In the genomic region with DNA sequence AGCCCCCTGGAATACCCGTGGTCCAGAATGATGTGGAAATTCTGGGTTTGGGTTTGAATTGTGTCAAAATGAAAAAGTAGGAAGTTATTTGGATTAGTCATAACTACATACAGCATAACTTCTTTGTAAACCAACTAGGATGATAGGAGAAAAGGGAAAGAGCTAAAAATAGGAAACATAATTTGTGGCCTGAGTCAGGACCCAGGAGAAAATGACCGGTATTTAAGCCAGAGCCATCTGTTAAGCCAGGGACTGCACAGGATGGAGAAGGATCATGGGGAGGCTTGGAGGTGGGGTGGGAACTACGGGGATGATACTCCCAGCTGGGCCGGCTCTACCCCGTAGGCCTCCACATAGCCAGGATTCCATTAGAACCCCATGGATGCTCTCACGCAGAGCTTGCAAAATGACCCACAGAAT, we compare ENCODE assay signal across 11 cellular contexts.
DNase-seq lines count a peak whose midpoint lies in the region; ATAC-seq, FAIRE-seq and TF ChIP-seq lines count a peak whose summit lies in the region.
"Had no signal": no experiment of that assay in that cellular context is flagged by ENCODE, and none has a peak within 500 bp of the region (broad histone marks: within the 10 kb centered on the region; RNA-seq: fewer than 3 reads in every experiment).

No MANE protein-coding gene starts in this region.

- H3K4me2 ChIP-seq in GM23338: no peak overlapping the region

- peaks cover 19% of the 10 kb centered on the region for H3K4me1 Mint-ChIP-seq in GM23338
- peaks cover 51% of the 10 kb centered on the region for H3K4me1 Mint-ChIP-seq in activated CD4-positive, alpha-beta T cell treated with anti-CD3 and anti-CD28 coated beads, Interleukin-2, amount 10 ng/mL, durations not matched to agents 24 days and 14 days

- no peaks in the 10 kb centered on the region for H3K27me3 ChIP-seq in GM23338 (ENCODE audit: insufficient read depth)
- H3K27me3 ChIP-seq in WERI-Rb-1 (ENCODE audit: insufficient read depth, low read depth, severe bottlenecking): no peaks in the 10 kb centered on the region
- H3K27me3 ChIP-seq: thyroid gland had no signal

- H3K4me3 Mint-ChIP-seq in GM23338: no peak overlapping the region
- H3K4me3 Mint-ChIP-seq in activated CD4-positive, alpha-beta T cell treated with anti-CD3 and anti-CD28 coated beads, Interleukin-2, amount 10 ng/mL, durations not matched to agents 24 days and 14 days: no peak overlapping the region

- H3K27ac ChIP-seq in GM23338 (ENCODE audit: low read depth) (no peak overlapping the region), WERI-Rb-1 (peak overlapping the region; percentile 81)
- H3K27ac ChIP-seq: thyroid gland had no signal

- peaks cover 7% of the 10 kb centered on the region for H3K27me3 Mint-ChIP-seq in GM23338 (ENCODE audit: insufficient read depth, low read depth, poor library complexity)
- H3K27me3 Mint-ChIP-seq in activated CD4-positive, alpha-beta T cell treated with anti-CD3 and anti-CD28 coated beads, Interleukin-2, amount 10 ng/mL, durations not matched to agents 24 days and 14 days: no peaks in the 10 kb centered on the region

- H3K79me2 ChIP-seq in GM23338 (replicated peaks; ENCODE audit: insufficient read depth): no peaks in the 10 kb centered on the region

- DNase-seq in GM23338 (ENCODE audit: low spot score) (no peak), WERI-Rb-1 (peak; percentile 83), glomerular visceral epithelial cell (ENCODE audit: extremely low spot score) (peak; percentile 42), stromal cell of bone marrow (ENCODE audit: low read depth) (peak; percentile 83), DMS53 treated with DMSO at 0.1 percent for 48 hours (lab: John Stamatoyannopoulos, UW; ENCODE audit: unreplicated experiment) (no peak), left lobe of liver (ENCODE audit: low spot score) (no peak), GM19239 (ENCODE audit: insufficient read length, low spot score) (no peak)
- DNase-seq in activated CD4-positive, alpha-beta T cell treated with anti-CD3 and anti-CD28 coated beads, Interleukin-2, amount 10 ng/mL, durations not matched to agents 24 days and 14 days: no peak
- DNase-seq: NCI-H524 treated with DMSO at 0.1 percent for 48 hours, thyroid gland had no signal

- peaks cover 3% of the 10 kb centered on the region for H3K9me3 ChIP-seq in WERI-Rb-1 (ENCODE audit: severe bottlenecking)
- H3K9me3 ChIP-seq: thyroid gland had no signal

- no peaks in the 10 kb centered on the region; the same call in 1 of the 2 replicates for H3K9me2 ChIP-seq in GM23338 (ENCODE audit: insufficient read depth)

- intact Hi-C loops in activated CD4-positive, alpha-beta T cell treated with anti-CD3 and anti-CD28 coated beads, Interleukin-2, amount 10 ng/mL, durations not matched to agents 24 days and 14 days (cut with micrococcal nuclease): no loop called here

- H3K4me3 ChIP-seq in GM23338: no peak overlapping the region
- peak overlapping the region; percentile 16; the same call in 1 of the 2 replicates for H3K4me3 ChIP-seq in WERI-Rb-1 (ENCODE audit: low read depth, low read length)
- H3K4me3 ChIP-seq: thyroid gland had no signal

- peak overlapping the region; percentile 63; the same call in 1 of the 2 replicates for H2AFZ ChIP-seq in GM23338

- H3K9me3 Mint-ChIP-seq in GM23338: no peaks in the 10 kb centered on the region
- H3K9me3 Mint-ChIP-seq in activated CD4-positive, alpha-beta T cell treated with anti-CD3 and anti-CD28 coated beads, Interleukin-2, amount 10 ng/mL, durations not matched to agents 24 days and 14 days: peaks cover 4% of the 10 kb centered on the region

- H4K20me1 ChIP-seq in GM23338 (replicated peaks; ENCODE audit: insufficient read depth): no peaks in the 10 kb centered on the region

- no peaks in the 10 kb centered on the region for H3K36me3 ChIP-seq in GM23338 (ENCODE audit: insufficient read depth)
- H3K36me3 ChIP-seq in WERI-Rb-1: no peaks in the 10 kb centered on the region

- no peak for FAIRE-seq in GM19239 (lab: Jason Lieb, UNC)
- FAIRE-seq: islet of Langerhans had no signal

- no peak overlapping the region for H3K27ac Mint-ChIP-seq in GM23338
- no peak overlapping the region for H3K27ac Mint-ChIP-seq in activated CD4-positive, alpha-beta T cell treated with anti-CD3 and anti-CD28 coated beads, Interleukin-2, amount 10 ng/mL, durations not matched to agents 24 days and 14 days

- no peak for TF ChIP-seq CTCF in GM23338 (conservative IDR thresholded peaks at IDR 0.05; ENCODE audit: low read depth in 2 of 2)
- no peak for TF ChIP-seq CTCF in WERI-Rb-1 (IDR thresholded peaks at IDR 0.05; ENCODE audit: low read depth, low read length)

- H3K4me1 ChIP-seq in GM23338 (ENCODE audit: insufficient read depth): no peaks in the 10 kb centered on the region
- H3K4me1 ChIP-seq: thyroid gland had no signal

- H3K36me3 Mint-ChIP-seq in GM23338 (ENCODE audit: low read depth): no peaks in the 10 kb centered on the region
- peaks cover 14% of the 10 kb centered on the region for H3K36me3 Mint-ChIP-seq in activated CD4-positive, alpha-beta T cell treated with anti-CD3 and anti-CD28 coated beads, Interleukin-2, amount 10 ng/mL, durations not matched to agents 24 days and 14 days (ENCODE audit: low read depth)

- ATAC-seq in GM23338 (peak; percentile 44), left lobe of liver (no peak)

- H3F3A ChIP-seq in GM23338 (replicated peaks; ENCODE audit: low read depth): no peaks in the 10 kb centered on the region

TF ChIP-seq in GM23338, 12 proteins besides CTCF, POLR2A, EP300 and RAD21 (continues in another document):
- TF ChIP-seq POLR2AphosphoS5 (IDR thresholded peaks at IDR 0.05; ENCODE audit: low read depth) (no peak), EZH2phosphoT487 (IDR thresholded peaks at IDR 0.05; ENCODE audit: unreplicated experiment) (no peak), ZNF114 (CRISPR knock-in tag; IDR thresholded peaks at IDR 0.05) (no peak), STAT1 (IDR thresholded peaks at IDR 0.05; ENCODE audit: unreplicated experiment) (no peak), JUNB (IDR thresholded peaks at IDR 0.05; ENCODE audit: unreplicated experiment) (no peak), ZNF331 (CRISPR knock-in tag; IDR thresholded peaks at IDR 0.05; ENCODE audit: low read depth) (no peak), CREB1 (CRISPR knock-in tag; IDR thresholded peaks at IDR 0.05; ENCODE audit: low read depth) (no peak)
- TF ChIP-seq, protein P1, sequence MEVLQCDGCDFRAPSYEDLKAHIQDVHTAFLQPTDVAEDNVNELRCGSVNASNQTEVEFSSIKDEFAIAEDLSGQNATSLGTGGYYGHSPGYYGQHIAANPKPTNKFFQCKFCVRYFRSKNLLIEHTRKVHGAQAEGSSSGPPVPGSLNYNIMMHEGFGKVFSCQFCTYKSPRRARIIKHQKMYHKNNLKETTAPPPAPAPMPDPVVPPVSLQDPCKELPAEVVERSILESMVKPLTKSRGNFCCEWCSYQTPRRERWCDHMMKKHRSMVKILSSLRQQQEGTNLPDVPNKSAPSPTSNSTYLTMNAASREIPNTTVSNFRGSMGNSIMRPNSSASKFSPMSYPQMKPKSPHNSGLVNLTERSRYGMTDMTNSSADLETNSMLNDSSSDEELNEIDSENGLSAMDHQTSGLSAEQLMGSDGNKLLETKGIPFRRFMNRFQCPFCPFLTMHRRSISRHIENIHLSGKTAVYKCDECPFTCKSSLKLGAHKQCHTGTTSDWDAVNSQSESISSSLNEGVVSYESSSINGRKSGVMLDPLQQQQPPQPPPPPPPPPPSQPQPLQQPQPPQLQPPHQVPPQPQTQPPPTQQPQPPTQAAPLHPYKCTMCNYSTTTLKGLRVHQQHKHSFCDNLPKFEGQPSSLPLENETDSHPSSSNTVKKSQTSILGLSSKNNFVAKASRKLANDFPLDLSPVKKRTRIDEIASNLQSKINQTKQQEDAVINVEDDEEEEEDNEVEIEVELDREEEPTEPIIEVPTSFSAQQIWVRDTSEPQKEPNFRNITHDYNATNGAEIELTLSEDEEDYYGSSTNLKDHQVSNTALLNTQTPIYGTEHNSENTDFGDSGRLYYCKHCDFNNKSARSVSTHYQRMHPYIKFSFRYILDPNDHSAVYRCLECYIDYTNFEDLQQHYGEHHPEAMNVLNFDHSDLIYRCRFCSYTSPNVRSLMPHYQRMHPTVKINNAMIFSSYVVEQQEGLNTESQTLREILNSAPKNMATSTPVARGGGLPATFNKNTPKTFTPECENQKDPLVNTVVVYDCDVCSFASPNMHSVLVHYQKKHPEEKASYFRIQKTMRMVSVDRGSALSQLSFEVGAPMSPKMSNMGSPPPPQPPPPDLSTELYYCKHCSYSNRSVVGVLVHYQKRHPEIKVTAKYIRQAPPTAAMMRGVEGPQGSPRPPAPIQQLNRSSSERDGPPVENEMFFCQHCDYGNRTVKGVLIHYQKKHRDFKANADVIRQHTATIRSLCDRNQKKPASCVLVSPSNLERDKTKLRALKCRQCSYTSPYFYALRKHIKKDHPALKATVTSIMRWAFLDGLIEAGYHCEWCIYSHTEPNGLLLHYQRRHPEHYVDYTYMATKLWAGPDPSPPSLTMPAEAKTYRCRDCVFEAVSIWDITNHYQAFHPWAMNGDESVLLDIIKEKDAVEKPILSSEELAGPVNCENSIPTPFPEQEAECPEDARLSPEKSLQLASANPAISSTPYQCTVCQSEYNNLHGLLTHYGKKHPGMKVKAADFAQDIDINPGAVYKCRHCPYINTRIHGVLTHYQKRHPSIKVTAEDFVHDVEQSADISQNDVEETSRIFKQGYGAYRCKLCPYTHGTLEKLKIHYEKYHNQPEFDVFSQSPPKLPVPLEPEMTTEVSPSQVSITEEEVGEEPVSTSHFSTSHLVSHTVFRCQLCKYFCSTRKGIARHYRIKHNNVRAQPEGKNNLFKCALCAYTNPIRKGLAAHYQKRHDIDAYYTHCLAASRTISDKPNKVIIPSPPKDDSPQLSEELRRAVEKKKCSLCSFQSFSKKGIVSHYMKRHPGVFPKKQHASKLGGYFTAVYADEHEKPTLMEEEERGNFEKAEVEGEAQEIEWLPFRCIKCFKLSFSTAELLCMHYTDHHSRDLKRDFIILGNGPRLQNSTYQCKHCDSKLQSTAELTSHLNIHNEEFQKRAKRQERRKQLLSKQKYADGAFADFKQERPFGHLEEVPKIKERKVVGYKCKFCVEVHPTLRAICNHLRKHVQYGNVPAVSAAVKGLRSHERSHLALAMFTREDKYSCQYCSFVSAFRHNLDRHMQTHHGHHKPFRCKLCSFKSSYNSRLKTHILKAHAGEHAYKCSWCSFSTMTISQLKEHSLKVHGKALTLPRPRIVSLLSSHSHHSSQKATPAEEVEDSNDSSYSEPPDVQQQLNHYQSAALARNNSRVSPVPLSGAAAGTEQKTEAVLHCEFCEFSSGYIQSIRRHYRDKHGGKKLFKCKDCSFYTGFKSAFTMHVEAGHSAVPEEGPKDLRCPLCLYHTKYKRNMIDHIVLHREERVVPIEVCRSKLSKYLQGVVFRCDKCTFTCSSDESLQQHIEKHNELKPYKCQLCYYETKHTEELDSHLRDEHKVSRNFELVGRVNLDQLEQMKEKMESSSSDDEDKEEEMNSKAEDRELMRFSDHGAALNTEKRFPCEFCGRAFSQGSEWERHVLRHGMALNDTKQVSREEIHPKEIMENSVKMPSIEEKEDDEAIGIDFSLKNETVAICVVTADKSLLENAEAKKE (CRISPR knock-in tag; IDR thresholded peaks at IDR 0.05): no peak

Comparison
In these comparisons a context has a peak if more than half of its experiments do, and no peak if none do; other contexts are left out.
1. DNase-seq: peak in WERI-Rb-1 (single experiment), glomerular visceral epithelial cell (single experiment) and stromal cell of bone marrow (single experiment); none in GM23338 (single experiment), DMS53 treated with DMSO at 0.1 percent for 48 hours (single experiment), activated CD4-positive, alpha-beta T cell treated with anti-CD3 and anti-CD28 coated beads, Interleukin-2, amount 10 ng/mL, durations not matched to agents 24 days and 14 days (single experiment), left lobe of liver (single experiment) and GM19239 (single experiment).